8 cellular contexts compared by ENCODE assay signal in the genomic region with DNA sequence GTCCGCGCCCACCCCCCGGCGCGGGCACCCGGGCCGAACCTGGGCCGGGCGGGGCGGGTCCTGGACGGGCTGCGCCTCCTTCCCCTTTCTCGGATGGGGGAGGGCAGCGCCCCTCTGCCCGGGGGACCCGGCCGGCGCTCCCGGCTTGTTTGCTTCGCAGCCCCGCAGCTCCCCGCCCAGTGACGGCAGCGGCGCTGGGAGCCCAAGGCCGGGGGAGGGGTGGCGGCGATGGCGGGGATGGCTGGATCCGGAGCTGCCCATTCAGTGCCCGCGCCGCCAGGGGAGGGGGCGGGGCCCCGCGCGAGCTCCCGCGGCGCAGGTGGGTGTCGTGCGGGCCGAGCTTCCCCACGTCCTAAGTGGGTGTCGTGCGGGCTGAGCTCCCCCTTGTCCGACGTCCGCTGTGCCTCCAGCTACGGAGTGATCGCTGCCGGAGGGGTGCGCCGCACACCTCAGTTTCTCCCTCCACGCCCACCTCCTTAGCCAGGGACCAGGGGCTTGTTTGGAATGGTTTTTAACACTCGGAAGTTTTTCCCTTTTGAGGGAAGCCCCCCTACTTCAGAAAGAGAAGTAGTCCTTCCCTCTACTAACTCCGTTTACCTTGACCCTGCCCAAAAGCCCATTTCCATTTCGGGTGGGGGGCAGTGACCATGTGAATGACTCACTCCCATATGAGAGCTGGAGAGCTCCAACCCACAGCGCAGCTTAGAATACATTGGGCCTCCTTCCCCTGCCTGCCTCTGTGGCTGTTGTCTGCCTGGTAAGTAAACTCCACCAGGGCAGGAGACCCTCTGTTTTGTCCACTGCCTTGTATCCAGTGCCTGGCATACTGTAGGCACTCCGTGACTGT. TPM values are rescaled to one million over a fixed set of nuclear protein-coding genes. Genes with fewer than 3 reads are reported as not detected.
A peak's percentile ranks its signal among the peaks of the same experiment; 100 is the strongest.
DNase-seq lines count a peak whose midpoint lies in the region; ATAC-seq and TF ChIP-seq lines count a peak whose summit lies in the region.

No MANE protein-coding gene starts in this region.

- H3K9me3 ChIP-seq in DND-41 (ENCODE audit: insufficient read depth, low read length, severe bottlenecking) = no peaks in the 10 kb centered on the region

- peaks cover 17% of the 10 kb centered on the region for H3K36me3 Mint-ChIP-seq in activated naive CD4-positive, alpha-beta T cell treated with anti-CD3 and anti-CD28 coated beads, Interleukin-2, amount 50 U/mL, for 24 hours

- DNase-seq in DND-41 (peak; percentile 52), HFF-Myc (ENCODE audit: extremely low read depth, low read depth) (no peak), RPMI7951 (ENCODE audit: low read depth) (peak; percentile 54), glomerular visceral epithelial cell (ENCODE audit: extremely low spot score) (peak; percentile 74), omental fat pad (ENCODE audit: low spot score) (peak; percentile 25)

- peaks cover 12% of the 10 kb centered on the region; the same call in 1 of the 2 replicates for H4K20me1 ChIP-seq in DND-41 (ENCODE audit: insufficient read depth, low read length)

- H3K27ac Mint-ChIP-seq in activated naive CD4-positive, alpha-beta T cell treated with anti-CD3 and anti-CD28 coated beads, Interleukin-2, amount 50 U/mL, for 24 hours = peak overlapping the region; percentile 70

- peaks cover 18% of the 10 kb centered on the region for H3K4me1 Mint-ChIP-seq in activated naive CD4-positive, alpha-beta T cell treated with anti-CD3 and anti-CD28 coated beads, Interleukin-2, amount 50 U/mL, for 24 hours

- H3K4me3 ChIP-seq in DND-41 (ENCODE audit: low read depth in 1 of 2, low read length in 2 of 2) (peak overlapping the region; percentile 43 to 94; a peak in 3 of 4 replicates), HFF-Myc (replicated peaks; ENCODE audit: low read depth, low read length) (peak overlapping the region; percentile 86), urinary bladder (ENCODE audit: low read depth, low read length) (peak overlapping the region; percentile 98)

- TF ChIP-seq CTCF in DND-41 (IDR thresholded peaks at IDR 0.05; ENCODE audit: borderline replicate concordance, extremely low read depth, low read length, poor library complexity, severe bottlenecking) (no peak), HFF-Myc (IDR thresholded peaks at IDR 0.05; ENCODE audit: low read depth, low read length, missing control alignments) (no peak), omental fat pad (IDR thresholded peaks at IDR 0.05) (no peak)

- 2% methylated on average over 60 of the region's 60 CpGs for WGBS in urinary bladder

- H3K36me3 ChIP-seq in DND-41 (ENCODE audit: insufficient read depth, low read length) (peaks cover 46% of the 10 kb centered on the region), urinary bladder (ENCODE audit: insufficient read depth) (peaks cover 3% of the 10 kb centered on the region)

- peak overlapping the region; percentile 90 for H3K9ac ChIP-seq in DND-41 (ENCODE audit: low read depth, low read length)

- H3K27me3 Mint-ChIP-seq in activated naive CD4-positive, alpha-beta T cell treated with anti-CD3 and anti-CD28 coated beads, Interleukin-2, amount 50 U/mL, for 24 hours = no peaks in the 10 kb centered on the region

- H2AFZ ChIP-seq in DND-41 (ENCODE audit: low read depth, low read length) = peak overlapping the region; percentile 83

- peaks cover 63% of the 10 kb centered on the region for H3K79me2 ChIP-seq in DND-41 (ENCODE audit: insufficient read depth, low read length)

- no peaks in the 10 kb centered on the region for H3K27me3 ChIP-seq in DND-41 (ENCODE audit: insufficient read depth, low read length, poor library complexity)

- H3K4me2 ChIP-seq in DND-41 (ENCODE audit: insufficient read depth, low read length) = peak overlapping the region; percentile 95

- H3K4me3 Mint-ChIP-seq in activated naive CD4-positive, alpha-beta T cell treated with anti-CD3 and anti-CD28 coated beads, Interleukin-2, amount 50 U/mL, for 24 hours = peak overlapping the region; percentile 86

- H3K4me1 ChIP-seq in DND-41 (ENCODE audit: insufficient read depth, low read length) (peaks cover 47% of the 10 kb centered on the region), urinary bladder (ENCODE audit: insufficient read depth) (no peaks in the 10 kb centered on the region)

- H3K27ac ChIP-seq in DND-41 (ENCODE audit: low read length) (peak overlapping the region; percentile 66), urinary bladder (ENCODE audit: low read depth) (peak overlapping the region; percentile 90)

- ATAC-seq in DND-41 (ENCODE audit: insufficient read depth, low read depth) = peak; percentile 6; the same call in 1 of the 3 replicates
- ATAC-seq in omental fat pad (ENCODE audit: low FRiP score) = peak; percentile 80
- ATAC-seq in HG03095 (IDR thresholded peaks at IDR 0.05; ENCODE audit: unreplicated experiment) = no peak

- no peaks in the 10 kb centered on the region for H3K9me3 Mint-ChIP-seq in activated naive CD4-positive, alpha-beta T cell treated with anti-CD3 and anti-CD28 coated beads, Interleukin-2, amount 50 U/mL, for 24 hours

RNA-seq across cellular contexts. Expression of gene SGSM2, which starts 0.7 kb away (rescaled TPM):
- total RNA-seq in RPMI7951 (2014; rRNA removed; shearing (Covaris generic)) = 9.1 and 9.5 TPM in 2 replicates
- total RNA-seq in omental fat pad (10 to 100 TPM; 30.8 to 50.7 (median 39.8) TPM), urinary bladder (37.6 TPM)
- 61.1 TPM for polyA plus RNA-seq in urinary bladder

RNA-seq across cellular contexts. Expression of gene TSR1, which starts 1.8 kb away (rescaled TPM):
- 51.5 and 52.8 TPM in 2 replicates for total RNA-seq in RPMI7951 (2014; rRNA removed; shearing (Covaris generic))
- 100 to 1,000 TPM in 1 of 4 donors, 10 to 100 TPM in 3; 31.6 to 124 (median 40.8) TPM for total RNA-seq in omental fat pad
- total RNA-seq in urinary bladder = 23.3 TPM
- polyA plus RNA-seq in urinary bladder = 21.9 TPM

RNA-seq across cellular contexts. Expression of gene SRR, which starts 34.3 kb away (rescaled TPM):
- total RNA-seq in RPMI7951 (2014; rRNA removed; shearing (Covaris generic)) = 21.1 and 34.4 TPM in 2 replicates
- total RNA-seq in omental fat pad = 10 to 100 TPM in 1 of 4 donors, 1 to 10 TPM in 3; 5.0 to 14.9 (median 7.2) TPM
- total RNA-seq in urinary bladder = 20.4 TPM
- polyA plus RNA-seq in urinary bladder = 13.7 TPM

RNA-seq across cellular contexts. Expression of gene SMG6, which starts 34.4 kb away (rescaled TPM):
- total RNA-seq in RPMI7951 (2014; rRNA removed; shearing (Covaris generic)) = 23.4 and 26.1 TPM in 2 replicates
- total RNA-seq in omental fat pad (10 to 100 TPM; 19.1 to 36.1 (median 25.1) TPM), urinary bladder (29.3 TPM)
- polyA plus RNA-seq in urinary bladder = 37.5 TPM
